In genomic region chr11:60918941-60919275, GRCh38 we compare ENCODE assay signal across 16 cellular contexts. TPM values are rescaled to one million over a fixed set of nuclear protein-coding genes. Genes with fewer than 3 reads are reported as not detected.
DNase-seq lines count a peak whose midpoint lies in the region; ATAC-seq and TF ChIP-seq lines count a peak whose summit lies in the region.
"Had no signal": no experiment of that assay in that cellular context is flagged by ENCODE, and none has a peak within 500 bp of the region (broad histone marks: within the 10 kb centered on the region; RNA-seq: fewer than 3 reads in every experiment).

No MANE protein-coding gene starts in this region.

- POLR2A ChIA-PET in OCI-LY7 (lab: Charles Lee) = interaction anchor here (0.9 to 1.2 kb wide), 3 partner anchors 11 to 34 kb away, joined by 3 to 5 read pairs (median 4); no protein-coding TSS in a partner anchor

- H3K4me2 ChIP-seq in OCI-LY7 (ENCODE audit: low read length) (peak overlapping the region; percentile 46), osteoblast (ENCODE audit: insufficient read depth, low read length) (no peak overlapping the region), GM23338 (no peak overlapping the region)

- H3K4me3 ChIP-seq in OCI-LY7 (ENCODE audit: low read depth, low read length, poor library complexity, severe bottlenecking) (no peak overlapping the region), osteoblast (ENCODE audit: insufficient read depth, low read length) (no peak overlapping the region), GM23338 (no peak overlapping the region)
- H3K4me3 ChIP-seq: left lung, right lobe of liver, stomach had no signal

- ATAC-seq in GM18520 (IDR thresholded peaks at IDR 0.05; ENCODE audit: unreplicated experiment) (no peak), HG03520 (IDR thresholded peaks at IDR 0.05; ENCODE audit: unreplicated experiment) (no peak), GM23338 (no peak)
- ATAC-seq: left lung, natural killer cell, right lobe of liver had no signal

- H3F3A ChIP-seq in GM23338 (replicated peaks; ENCODE audit: low read depth) = 0 out of 2 replicates have a peak, but pooled peaks cover 6% of the 10 kb centered on the region

- peaks cover 40% of the 10 kb centered on the region for H3K36me3 Mint-ChIP-seq in GM23338 (ENCODE audit: low read depth)

- H3K27ac Mint-ChIP-seq in GM23338 = no peak overlapping the region
- H3K27ac Mint-ChIP-seq: activated naive CD8-positive, alpha-beta T cell treated with anti-CD3 and anti-CD28 coated beads, Interleukin-2, amount 10 ng/mL, durations not matched to agents 7 days and 5 days; CD4-positive, alpha-beta T cell; natural killer cell had no signal

- no peak overlapping the region for H3K4me3 Mint-ChIP-seq in GM23338
- H3K4me3 Mint-ChIP-seq: activated naive CD8-positive, alpha-beta T cell treated with anti-CD3 and anti-CD28 coated beads, Interleukin-2, amount 10 ng/mL, durations not matched to agents 7 days and 5 days; CD4-positive, alpha-beta T cell; natural killer cell had no signal

- H3K9me2 ChIP-seq in OCI-LY7 (ENCODE audit: insufficient read depth, low read length) (no peaks in the 10 kb centered on the region), GM23338 (ENCODE audit: insufficient read depth) (no peaks in the 10 kb centered on the region)

- H3K27me3 ChIP-seq in osteoblast (ENCODE audit: insufficient read depth, low read length) (no peaks in the 10 kb centered on the region), GM23338 (ENCODE audit: insufficient read depth) (no peaks in the 10 kb centered on the region)
- H3K27me3 ChIP-seq: right lobe of liver had no signal

- DNase-seq in OCI-LY7 (ENCODE audit: low spot score) (no peak), dermis blood vessel endothelial cell (peak; percentile 40), osteoblast (ENCODE audit: insufficient read length, low spot score, missing footprints) (peak; percentile 91), GM23338 (ENCODE audit: low spot score) (no peak)
- DNase-seq: activated CD4-positive, CD25-positive, alpha-beta regulatory T cell treated with anti-CD3 and anti-CD28 coated beads, Interleukin-2, amount 50 U/mL, for 72 hours; activated naive CD8-positive, alpha-beta T cell treated with anti-CD3 and anti-CD28 coated beads, Interleukin-2, amount 10 ng/mL, durations not matched to agents 7 days and 5 days; CD4-positive, alpha-beta T cell; GDM1; natural killer cell; NCI-H1694 treated with DMSO at 0.1 percent for 48 hours; right lobe of liver; stomach had no signal

- intact Hi-C loops in OCI-LY7 (cut with micrococcal nuclease; ENCODE audit: unreplicated experiment) = no loop called here

- H3K27me3 Mint-ChIP-seq in GM23338 (ENCODE audit: insufficient read depth, low read depth, poor library complexity) = peaks cover 13% of the 10 kb centered on the region
- H3K27me3 Mint-ChIP-seq: activated naive CD8-positive, alpha-beta T cell treated with anti-CD3 and anti-CD28 coated beads, Interleukin-2, amount 10 ng/mL, durations not matched to agents 7 days and 5 days had no signal

- H3K36me3 ChIP-seq in OCI-LY7 (ENCODE audit: insufficient read depth, low read length) = peaks cover 79% of the 10 kb centered on the region
- peaks cover 11% of the 10 kb centered on the region for H3K36me3 ChIP-seq in osteoblast (ENCODE audit: insufficient read depth, low read length)
- H3K36me3 ChIP-seq in GM23338 (ENCODE audit: insufficient read depth) = no peaks in the 10 kb centered on the region

- no TSS peak for BruUV-seq in OCI-LY7 (replicated peaks; lab: Mats Ljungman, UMichigan)

- H3K4me1 Mint-ChIP-seq in GM23338 = peaks cover 29% of the 10 kb centered on the region

- TF ChIP-seq CTCF in GM12872 (IDR thresholded peaks at IDR 0.05; ENCODE audit: insufficient read depth, low read depth, low read length) (0 out of 3 replicates have a peak, but pooled peaks have one; percentile 7), OCI-LY7 (conservative IDR thresholded peaks at IDR 0.05; ENCODE audit: low read length) (0 out of 2 replicates have a peak, but pooled peaks have one; percentile 8), osteoblast (IDR thresholded peaks at IDR 0.05; ENCODE audit: extremely low read depth, low read depth, low read length) (no peak), GM23338 (conservative IDR thresholded peaks at IDR 0.05; ENCODE audit: low read depth in 2 of 2) (no peak)

- H2AFZ ChIP-seq in OCI-LY7 (ENCODE audit: low read length) (no peak overlapping the region), osteoblast (ENCODE audit: low read length) (no peak overlapping the region), GM23338 (no peak overlapping the region)

- H3K9me3 ChIP-seq in OCI-LY7 (ENCODE audit: low read length) = no peaks in the 10 kb centered on the region
- no peaks in the 10 kb centered on the region for H3K9me3 ChIP-seq in osteoblast (ENCODE audit: low read depth, low read length)
- H3K9me3 ChIP-seq: left lung, right lobe of liver, stomach had no signal

- H3K27ac ChIP-seq in OCI-LY7 (ENCODE audit: low read depth, low read length, poor library complexity, severe bottlenecking) (no peak overlapping the region), osteoblast (ENCODE audit: low read depth, low read length) (no peak overlapping the region), GM23338 (ENCODE audit: low read depth) (no peak overlapping the region)
- H3K27ac ChIP-seq: left lung, right lobe of liver, stomach had no signal

- no peaks in the 10 kb centered on the region; the same call in 1 of the 3 replicates for H3K9me3 Mint-ChIP-seq in GM23338
- H3K9me3 Mint-ChIP-seq: activated naive CD8-positive, alpha-beta T cell treated with anti-CD3 and anti-CD28 coated beads, Interleukin-2, amount 10 ng/mL, durations not matched to agents 7 days and 5 days; CD4-positive, alpha-beta T cell; natural killer cell had no signal

- H3K4me1 ChIP-seq in OCI-LY7 (ENCODE audit: insufficient read depth, low read length, poor library complexity, severe bottlenecking) (peaks cover 36% of the 10 kb centered on the region), osteoblast (ENCODE audit: insufficient read depth, low read length) (peaks cover 17% of the 10 kb centered on the region), GM23338 (ENCODE audit: insufficient read depth) (peaks cover 21% of the 10 kb centered on the region)

- CTCF ChIA-PET in OCI-LY7 (lab: Charles Lee; ENCODE audit: unreplicated experiment) = interaction anchor here (1.5 kb wide), 1 partner anchor 11 kb away, joined by 6 read pairs; no protein-coding TSS in a partner anchor

- peaks cover 57% of the 10 kb centered on the region for H3K79me2 ChIP-seq in OCI-LY7 (ENCODE audit: insufficient read depth, low read depth, low read length)
- peaks cover 31% of the 10 kb centered on the region for H3K79me2 ChIP-seq in osteoblast (ENCODE audit: insufficient read depth, low read length)
- H3K79me2 ChIP-seq in GM23338 (replicated peaks; ENCODE audit: insufficient read depth) = peaks cover 29% of the 10 kb centered on the region

- peaks cover 13% of the 10 kb centered on the region; the same call in 1 of the 2 replicates for H4K20me1 ChIP-seq in OCI-LY7 (ENCODE audit: insufficient read depth, low read length)
- H4K20me1 ChIP-seq in osteoblast (ENCODE audit: insufficient read depth, low read length) = peaks cover 3% of the 10 kb centered on the region
- peaks cover 7% of the 10 kb centered on the region; the same call in 1 of the 2 replicates for H4K20me1 ChIP-seq in GM23338 (replicated peaks; ENCODE audit: insufficient read depth)

TF ChIP-seq in GM23338, 12 proteins besides CTCF, POLR2A, EP300 and RAD21 (continues in another document):
- TF ChIP-seq EZH2 (IDR thresholded peaks at IDR 0.05; ENCODE audit: low read depth, unreplicated experiment) (no peak), ZNF331 (CRISPR knock-in tag; IDR thresholded peaks at IDR 0.05; ENCODE audit: low read depth) (no peak), NANOG (IDR thresholded peaks at IDR 0.05; ENCODE audit: borderline replicate concordance) (no peak), JUNB (IDR thresholded peaks at IDR 0.05; ENCODE audit: unreplicated experiment) (no peak)

RNA-seq across cellular contexts. Expression of gene TMEM109, which starts 5.0 kb away (rescaled TPM):
- 57.0 and 62.4 TPM in 2 replicates for total RNA-seq in OCI-LY7 (2014; rRNA removed; shearing (Covaris generic))
- total RNA-seq in OCI-LY7 (2022) (67.8 and 68.6 TPM in 2 replicates), dermis blood vessel endothelial cell (63.6 and 114 TPM in 2 replicates), osteoblast (36.6 and 38.6 TPM in 2 replicates)
- total RNA-seq in GM23338 (2014; rRNA removed; shearing (Covaris generic)) = 12.1 and 17.7 TPM in 2 replicates
- polyA plus RNA-seq in GM23338 (2016; fragmentation: Nextera tagmentation; extraction: Ambion mirVana) = 17.4 TPM in 2 replicates

RNA-seq across cellular contexts. Expression of gene TMEM132A, which starts 5.4 kb away (rescaled TPM):
- 5.0 and 8.9 TPM in 2 replicates for total RNA-seq in OCI-LY7 (2014; rRNA removed; shearing (Covaris generic))
- total RNA-seq in OCI-LY7 (2022) (5.5 and 7.5 TPM in 2 replicates), dermis blood vessel endothelial cell (99.5 and 112 TPM in 2 replicates), osteoblast (12.1 and 19.5 TPM in 2 replicates)
- 51.9 and 96.6 TPM in 2 replicates for total RNA-seq in GM23338 (2014; rRNA removed; shearing (Covaris generic))
- 36.2 and 38.5 TPM in 2 replicates for polyA plus RNA-seq in GM23338 (2016; fragmentation: Nextera tagmentation; extraction: Ambion mirVana)
- total RNA-seq: CD4-positive, alpha-beta T cell; natural killer cell had no signal

RNA-seq across cellular contexts. Expression of gene PRPF19, which starts 12.5 kb away (rescaled TPM):
- 95.2 and 120 TPM in 2 replicates for total RNA-seq in OCI-LY7 (2014; rRNA removed; shearing (Covaris generic))
- total RNA-seq in OCI-LY7 (2022) (135 and 153 TPM in 2 replicates), dermis blood vessel endothelial cell (45.8 and 79.6 TPM in 2 replicates), osteoblast (39.8 and 46.0 TPM in 2 replicates)
- total RNA-seq in GM23338 (2014; rRNA removed; shearing (Covaris generic)) = 134 and 161 TPM in 2 replicates
- polyA plus RNA-seq in GM23338 (2016; fragmentation: Nextera tagmentation; extraction: Ambion mirVana) = 153 and 186 TPM in 2 replicates

RNA-seq across cellular contexts. Expression of gene SLC15A3, which starts 33.1 kb away (rescaled TPM):
- total RNA-seq in OCI-LY7 (2014; rRNA removed; shearing (Covaris generic)) = 7.2 and 12.6 TPM in 2 replicates
- total RNA-seq in OCI-LY7 (2022) (41.4 and 43.9 TPM in 2 replicates), dermis blood vessel endothelial cell (8.7 and 9.0 TPM in 2 replicates), osteoblast (10.9 and 13.0 TPM in 2 replicates)
- total RNA-seq in GM23338 (2014; rRNA removed; shearing (Covaris generic)) = 15.8 and 18.9 TPM in 2 replicates
- polyA plus RNA-seq in GM23338 (2016; fragmentation: Nextera tagmentation; extraction: Ambion mirVana) = 14.2 and 16.7 TPM in 2 replicates

RNA-seq across cellular contexts. Expression of gene ZP1, which starts 51.6 kb away (rescaled TPM):
- not detected in 2 replicates for total RNA-seq in OCI-LY7 (2014; rRNA removed; shearing (Covaris generic))
- total RNA-seq in OCI-LY7 (2022) = not detected in 2 replicates
- total RNA-seq in dermis blood vessel endothelial cell = not detected in 2 replicates
- under 0.01 and 0.36 TPM in 2 replicates for total RNA-seq in osteoblast
- not detected in 2 replicates for total RNA-seq in GM23338 (2014; rRNA removed; shearing (Covaris generic))
- not detected in 2 replicates for polyA plus RNA-seq in GM23338 (2016; fragmentation: Nextera tagmentation; extraction: Ambion mirVana)
- total RNA-seq: left lung, right lobe of liver had no signal

Comparison
In these comparisons a context has a peak if more than half of its experiments do, and no peak if none do; other contexts are left out.
1. CTCF ChIP-seq: peak in GM12872 (single experiment) and OCI-LY7 (single experiment); none in osteoblast (single experiment) and GM23338 (0 of 2).
2. DNase-seq: peak in dermis blood vessel endothelial cell (single experiment) and osteoblast (single experiment); none in OCI-LY7 (single experiment) and GM23338 (single experiment).